In genomic region chr7:28686418-28686800, GRCh38 we compare ENCODE assay signal across 8 cellular contexts.
DNase-seq lines count a peak whose midpoint lies in the region; ATAC-seq and TF ChIP-seq lines count a peak whose summit lies in the region.

No MANE protein-coding gene starts in this region.

- peaks cover 13% of the 10 kb centered on the region for H3K79me2 ChIP-seq in PC-3 (ENCODE audit: low read length)

- no peaks in the 10 kb centered on the region for H3K36me3 Mint-ChIP-seq in CD8-positive, alpha-beta T cell
- no peaks in the 10 kb centered on the region for H3K36me3 Mint-ChIP-seq in T-helper 2 cell treated with Interferon-gamma antibody and Interleukin-4, amounts not matched to agents 5 μg/mL and 100 μg/mL, for 36 hours (ENCODE audit: low read depth)

- H3K27me3 ChIP-seq in CD8-positive, alpha-beta T cell (ENCODE audit: insufficient read depth, low read length) = no peaks in the 10 kb centered on the region
- no peaks in the 10 kb centered on the region for H3K27me3 ChIP-seq in PC-3 (ENCODE audit: low read length)
- no peaks in the 10 kb centered on the region for H3K27me3 ChIP-seq in esophagus (ENCODE audit: control insufficient read depth in 1 of 2, insufficient read depth in 2 of 2, low read length in 2 of 2)

- H3K9me3 ChIP-seq in CD8-positive, alpha-beta T cell (ENCODE audit: low read length) = no peaks in the 10 kb centered on the region
- H3K9me3 ChIP-seq in PC-3 (ENCODE audit: low read length) (no peaks in the 10 kb centered on the region), esophagus (ENCODE audit: control insufficient read depth in 2 of 2, insufficient read depth in 1 of 2, low read depth in 1 of 2, low read length in 1 of 2) (no peaks in the 10 kb centered on the region)

- H3K4me1 ChIP-seq in CD8-positive, alpha-beta T cell (ENCODE audit: insufficient read depth, low read length) = peaks cover 18% of the 10 kb centered on the region
- H3K4me1 ChIP-seq in PC-3 (ENCODE audit: insufficient read depth, low read length) (peaks cover 31% of the 10 kb centered on the region), esophagus (ENCODE audit: control insufficient read depth in 2 of 2, insufficient read depth in 2 of 2, low read length in 1 of 2) (no peaks in the 10 kb centered on the region)

- BruUV-seq in PC-3 (replicated peaks; lab: Mats Ljungman, UMichigan) = TSS peak; percentile 83

- peak overlapping the region; percentile 93 for H3K4me2 ChIP-seq in PC-3 (ENCODE audit: low read length)

- H3K4me3 Mint-ChIP-seq in CD8-positive, alpha-beta T cell = no peak overlapping the region
- no peak overlapping the region for H3K4me3 Mint-ChIP-seq in T-helper 2 cell treated with Interferon-gamma antibody and Interleukin-4, amounts not matched to agents 5 μg/mL and 100 μg/mL, for 36 hours
- no peak overlapping the region for H3K4me3 Mint-ChIP-seq in stimulated activated naive CD8-positive, alpha-beta T cell treated with anti-CD3 and anti-CD28 coated beads, Interleukin-15, amount 100 ng/mL, for 72 hours

- no peak overlapping the region for H3K27ac Mint-ChIP-seq in CD8-positive, alpha-beta T cell
- H3K27ac Mint-ChIP-seq in T-helper 2 cell treated with Interferon-gamma antibody and Interleukin-4, amounts not matched to agents 5 μg/mL and 100 μg/mL, for 36 hours = no peak overlapping the region
- no peak overlapping the region for H3K27ac Mint-ChIP-seq in stimulated activated naive CD8-positive, alpha-beta T cell treated with anti-CD3 and anti-CD28 coated beads, Interleukin-15, amount 100 ng/mL, for 72 hours

- no peak overlapping the region for H3K27ac ChIP-seq in CD8-positive, alpha-beta T cell (ENCODE audit: low read depth, low read length)
- H3K27ac ChIP-seq in PC-3 (ENCODE audit: low read length) = peak overlapping the region; percentile 78
- peak overlapping the region; percentile 62 to 71 for H3K27ac ChIP-seq in esophagus (ENCODE audit: low read depth in 2 of 2, low read length in 1 of 2)

- H3F3A ChIP-seq in PC-3 (ENCODE audit: low read length, unreplicated experiment) = peaks cover 5% of the 10 kb centered on the region

- peaks cover 9% of the 10 kb centered on the region for H3K27me3 Mint-ChIP-seq in CD8-positive, alpha-beta T cell (ENCODE audit: low read depth)
- no peaks in the 10 kb centered on the region for H3K27me3 Mint-ChIP-seq in T-helper 2 cell treated with Interferon-gamma antibody and Interleukin-4, amounts not matched to agents 5 μg/mL and 100 μg/mL, for 36 hours (ENCODE audit: low read depth)
- no peaks in the 10 kb centered on the region for H3K27me3 Mint-ChIP-seq in stimulated activated naive CD8-positive, alpha-beta T cell treated with anti-CD3 and anti-CD28 coated beads, Interleukin-15, amount 100 ng/mL, for 72 hours

- H3K9ac ChIP-seq in PC-3 (ENCODE audit: low read length) = peak overlapping the region; percentile 81

- peak overlapping the region; percentile 35 for H3K4me3 ChIP-seq in CD8-positive, alpha-beta T cell (ENCODE audit: low read depth, low read length)
- peak overlapping the region; percentile 77 for H3K4me3 ChIP-seq in PC-3 (ENCODE audit: low read length)
- H3K4me3 ChIP-seq in esophagus (ENCODE audit: low read depth in 1 of 2, low read length in 2 of 2) = peak overlapping the region; percentile 12 to 37

- H3K9me2 ChIP-seq in PC-3 (replicated peaks; ENCODE audit: low read length) = no peaks in the 10 kb centered on the region

- DNase-seq in CD8-positive, alpha-beta T cell = no peak
- DNase-seq in PC-3 (peak; percentile 58), myocyte (ENCODE audit: low read depth) (peak; percentile 65), SW480 (ENCODE audit: low spot score) (no peak)
- no peak for DNase-seq in T-helper 2 cell treated with Interferon-gamma antibody and Interleukin-4, amounts not matched to agents 5 μg/mL and 100 μg/mL, for 36 hours (ENCODE audit: low spot score)
- no peak for DNase-seq in stimulated activated naive CD8-positive, alpha-beta T cell treated with anti-CD3 and anti-CD28 coated beads, Interleukin-15, amount 100 ng/mL, for 72 hours

- POLR2A ChIA-PET in CD8-positive, alpha-beta T cell (lab: Charles Lee) = interaction anchor here (1.2 to 1.3 kb wide), 2 partner anchors 15 to 24 kb away, joined by 3 read pairs; no protein-coding TSS in a partner anchor
- POLR2A ChIA-PET in PC-3 (lab: Charles Lee; ENCODE audit: unreplicated experiment) = interaction anchor here (0.8 to 1.0 kb wide), 3 partner anchors 20 to 43 kb away, joined by 3 to 9 read pairs (median 7); no protein-coding TSS in a partner anchor

- WGBS in esophagus, 2 donors = 5 to 6% methylated on average over 12 of the region's 12 CpGs

- intact Hi-C loops in CD8-positive, alpha-beta T cell (cut with DNase I, micrococcal nuclease) = no loop called here
- intact Hi-C loops in PC-3 (cut with micrococcal nuclease) = loop anchor here (1.0 to 5.0 kb wide), 8 partner anchors 20 to 166 kb away; no protein-coding TSS in a partner anchor

- H2AFZ ChIP-seq in PC-3 (ENCODE audit: low read length) = peak overlapping the region; percentile 85

- H4K20me1 ChIP-seq in PC-3 (ENCODE audit: low read length) = no peaks in the 10 kb centered on the region

- H3K4me1 Mint-ChIP-seq in CD8-positive, alpha-beta T cell (ENCODE audit: low read depth) = peaks cover 3% of the 10 kb centered on the region
- H3K4me1 Mint-ChIP-seq in T-helper 2 cell treated with Interferon-gamma antibody and Interleukin-4, amounts not matched to agents 5 μg/mL and 100 μg/mL, for 36 hours (ENCODE audit: low read depth) = no peaks in the 10 kb centered on the region
- no peaks in the 10 kb centered on the region for H3K4me1 Mint-ChIP-seq in stimulated activated naive CD8-positive, alpha-beta T cell treated with anti-CD3 and anti-CD28 coated beads, Interleukin-15, amount 100 ng/mL, for 72 hours

- TF ChIP-seq CTCF in CD8-positive, alpha-beta T cell (IDR thresholded peaks at IDR 0.05) = no peak
- no peak for TF ChIP-seq CTCF in PC-3 (conservative IDR thresholded peaks at IDR 0.05; ENCODE audit: low read depth, low read length)

- CTCF ChIA-PET in CD8-positive, alpha-beta T cell (lab: Charles Lee) = no interaction called here
- CTCF ChIA-PET in PC-3 (lab: Charles Lee) = interaction anchor here (0.6 kb wide), 1 partner anchor 297 kb away, joined by 7 read pairs; no protein-coding TSS in a partner anchor

- no peak for ATAC-seq in CD8-positive, alpha-beta T cell
- peak; percentile 50 for ATAC-seq in PC-3
- no peak for ATAC-seq in stimulated activated naive CD8-positive, alpha-beta T cell treated with anti-CD3 and anti-CD28 coated beads, Interleukin-15, amount 100 ng/mL, for 72 hours
- ATAC-seq in HG02588 (IDR thresholded peaks at IDR 0.05; ENCODE audit: unreplicated experiment) = no peak

- no peaks in the 10 kb centered on the region for H3K36me3 ChIP-seq in CD8-positive, alpha-beta T cell (ENCODE audit: insufficient read depth, low read length)
- no peaks in the 10 kb centered on the region for H3K36me3 ChIP-seq in PC-3 (ENCODE audit: low read depth, low read length)
- no peaks in the 10 kb centered on the region for H3K36me3 ChIP-seq in esophagus (ENCODE audit: control insufficient read depth in 2 of 2, insufficient read depth in 2 of 2, low read length in 1 of 2)

- H3K9me3 Mint-ChIP-seq in CD8-positive, alpha-beta T cell = no peaks in the 10 kb centered on the region
- H3K9me3 Mint-ChIP-seq in T-helper 2 cell treated with Interferon-gamma antibody and Interleukin-4, amounts not matched to agents 5 μg/mL and 100 μg/mL, for 36 hours = no peaks in the 10 kb centered on the region
- no peaks in the 10 kb centered on the region for H3K9me3 Mint-ChIP-seq in stimulated activated naive CD8-positive, alpha-beta T cell treated with anti-CD3 and anti-CD28 coated beads, Interleukin-15, amount 100 ng/mL, for 72 hours

Comparison
In these comparisons a context has a peak if more than half of its experiments do, and no peak if none do; other contexts are left out.
1. DNase-seq: peak in PC-3 (single experiment) and myocyte (single experiment); none in CD8-positive, alpha-beta T cell (0 of 7), T-helper 2 cell treated with Interferon-gamma antibody and Interleukin-4, amounts not matched to agents 5 μg/mL and 100 μg/mL, for 36 hours (single experiment), SW480 (single experiment) and stimulated activated naive CD8-positive, alpha-beta T cell treated with anti-CD3 and anti-CD28 coated beads, Interleukin-15, amount 100 ng/mL, for 72 hours (0 of 2).
2. H3K4me3 ChIP-seq: peak in every context shown above with its lines; median percentile 77 in PC-3; 35 in CD8-positive, alpha-beta T cell; 24 in esophagus.